ENCODE assay signal across 7 cellular contexts in genomic region chr19:48871471-48872181, GRCh38. TPM values are rescaled to one million over a fixed set of nuclear protein-coding genes. Genes with fewer than 3 reads are reported as not detected.
DNase-seq lines count a peak whose midpoint lies in the region; ATAC-seq and TF ChIP-seq lines count a peak whose summit lies in the region.
"Not testable (repeated sequence)": the region's sequence is repeated elsewhere in the genome, so short reads cannot be mapped to it uniquely, and the experiment has no call there.
"Had no signal": no experiment of that assay in that cellular context is flagged by ENCODE, and none has a peak within 500 bp of the region (broad histone marks: within the 10 kb centered on the region; RNA-seq: fewer than 3 reads in every experiment).

No MANE protein-coding gene starts in this region.

- H3K9me3 Mint-ChIP-seq in CD4-positive, CD25-positive, alpha-beta regulatory T cell; activated naive CD4-positive, alpha-beta T cell treated with anti-CD3 and anti-CD28 coated beads, Interleukin-2, amount 50 U/mL, for 72 hours: not testable (repeated sequence)

- H3K36me3 ChIP-seq in CD4-positive, CD25-positive, alpha-beta regulatory T cell (ENCODE audit: control insufficient read depth, insufficient read depth, low read length), result peaks cover 26% of the 10 kb centered on the region
- H3K36me3 ChIP-seq in PC-9 (ENCODE audit: low read depth), result peaks cover 27% of the 10 kb centered on the region
- H3K36me3 ChIP-seq in esophagus (ENCODE audit: control insufficient read depth in 2 of 2, insufficient read depth in 2 of 2, low read length in 1 of 2), result peaks cover 11 to 16% of the 10 kb centered on the region in 2 donors
- H3K36me3 ChIP-seq in mucosa of stomach (ENCODE audit: control insufficient read depth, insufficient read depth, low read length), result peaks cover 20% of the 10 kb centered on the region
- H3K36me3 ChIP-seq in smooth muscle cell (ENCODE audit: low read depth), result not testable (repeated sequence)

- intact Hi-C loops in PC-9 (cut with micrococcal nuclease; ENCODE audit: unreplicated experiment), result loop anchor here (2.0 to 5.0 kb wide), 3 partner anchors 34 to 771 kb away; partner anchors contain the start of genes BCAT2, HSD17B14, RRAS and SCAF1

- H3K36me3 Mint-ChIP-seq in CD4-positive, CD25-positive, alpha-beta regulatory T cell, result peaks cover 26% of the 10 kb centered on the region
- H3K36me3 Mint-ChIP-seq in activated naive CD4-positive, alpha-beta T cell treated with anti-CD3 and anti-CD28 coated beads, Interleukin-2, amount 50 U/mL, for 72 hours, result peaks cover 35 to 45% of the 10 kb centered on the region in 2 donors

- H3K79me2 ChIP-seq in PC-9 (ENCODE audit: low read depth) (peaks cover 40% of the 10 kb centered on the region), smooth muscle cell (ENCODE audit: low read depth) (peaks cover 49% of the 10 kb centered on the region)

- not testable (repeated sequence) for TF ChIP-seq CTCF in PC-9 (conservative IDR thresholded peaks at IDR 0.05); smooth muscle cell (IDR thresholded peaks at IDR 0.05; ENCODE audit: borderline replicate concordance, insufficient read depth, poor library complexity, severe bottlenecking)

- not testable (repeated sequence) for H3K27me3 ChIP-seq in CD4-positive, CD25-positive, alpha-beta regulatory T cell (ENCODE audit: control insufficient read depth, insufficient read depth, low read length); PC-9 (ENCODE audit: insufficient read depth, low read depth); esophagus (ENCODE audit: control insufficient read depth in 1 of 2, insufficient read depth in 2 of 2, low read length in 2 of 2); mucosa of stomach (ENCODE audit: control insufficient read depth, insufficient read depth, low read length); smooth muscle cell (ENCODE audit: low read depth)

- H3F3A ChIP-seq in PC-9 (ENCODE audit: insufficient read depth, low read depth), result peaks cover 39% of the 10 kb centered on the region
- H3F3A ChIP-seq in smooth muscle cell (ENCODE audit: low read depth), result peaks cover 36% of the 10 kb centered on the region

- H3K27ac ChIP-seq in CD4-positive, CD25-positive, alpha-beta regulatory T cell (ENCODE audit: insufficient read depth, low read length, poor library complexity, severe bottlenecking), result peak overlapping the region; percentile 100
- not testable (repeated sequence) for H3K27ac ChIP-seq in PC-9
- H3K27ac ChIP-seq in esophagus (ENCODE audit: low read depth in 2 of 2, low read length in 1 of 2), result peak overlapping the region; percentile 65 to 78
- peak overlapping the region; percentile 52 for H3K27ac ChIP-seq in smooth muscle cell (ENCODE audit: low read depth)

- not testable (repeated sequence) for ATAC-seq in CD4-positive, CD25-positive, alpha-beta regulatory T cell (ENCODE audit: low read depth in 2 of 2); activated naive CD4-positive, alpha-beta T cell treated with anti-CD3 and anti-CD28 coated beads, Interleukin-2, amount 50 U/mL, for 72 hours

- H3K9me2 ChIP-seq in PC-9 (ENCODE audit: insufficient read depth), result not testable (repeated sequence)

- peaks cover 30% of the 10 kb centered on the region for H4K20me1 ChIP-seq in PC-9 (ENCODE audit: insufficient read depth)
- peaks cover 43% of the 10 kb centered on the region for H4K20me1 ChIP-seq in smooth muscle cell (ENCODE audit: low read depth)

- peaks cover 41% of the 10 kb centered on the region for H3K4me1 ChIP-seq in CD4-positive, CD25-positive, alpha-beta regulatory T cell (ENCODE audit: control insufficient read depth, insufficient read depth, low read length, poor library complexity, severe bottlenecking)
- H3K4me1 ChIP-seq in PC-9 (replicated peaks; ENCODE audit: insufficient read depth), result peaks cover 22% of the 10 kb centered on the region
- H3K4me1 ChIP-seq in esophagus (ENCODE audit: control insufficient read depth in 2 of 2, insufficient read depth in 2 of 2, low read length in 1 of 2), result peaks cover 14 to 15% of the 10 kb centered on the region in 2 donors
- H3K4me1 ChIP-seq in mucosa of stomach (ENCODE audit: control insufficient read depth, insufficient read depth, low read length), result peaks cover 61% of the 10 kb centered on the region
- H3K4me1 ChIP-seq in smooth muscle cell (ENCODE audit: low read depth), result peaks cover 26% of the 10 kb centered on the region

- peak overlapping the region; percentile 98 to 100 (median 99) for H3K4me3 Mint-ChIP-seq in CD4-positive, CD25-positive, alpha-beta regulatory T cell

- H3K27ac Mint-ChIP-seq in CD4-positive, CD25-positive, alpha-beta regulatory T cell, result peak overlapping the region; percentile 99 to 100 (median 100)
- peak overlapping the region; percentile 100 for H3K27ac Mint-ChIP-seq in activated naive CD4-positive, alpha-beta T cell treated with anti-CD3 and anti-CD28 coated beads, Interleukin-2, amount 50 U/mL, for 72 hours

- not testable (repeated sequence) for H3K9me3 ChIP-seq in CD4-positive, CD25-positive, alpha-beta regulatory T cell (ENCODE audit: control insufficient read depth in 2 of 2, low read length in 2 of 2); PC-9 (ENCODE audit: insufficient read depth, low read depth); esophagus (ENCODE audit: control insufficient read depth in 2 of 2, insufficient read depth in 1 of 2, low read depth in 1 of 2, low read length in 1 of 2); mucosa of stomach (ENCODE audit: control insufficient read depth, low read length); smooth muscle cell (replicated peaks; ENCODE audit: low read depth)

- POLR2A ChIA-PET in PC-9 (lab: Charles Lee; ENCODE audit: unreplicated experiment), result interaction anchor here (0.6 to 0.9 kb wide), 6 partner anchors 10 to 344 kb away, joined by 3 to 4 read pairs (median 4); partner anchors contain the start of genes DHDH and NUCB1

- CTCF ChIA-PET in PC-9 (lab: Charles Lee), result interaction anchor here (0.7 kb wide), 1 partner anchor 9 kb away, joined by 15 read pairs; no protein-coding TSS in a partner anchor

- peaks cover 28% of the 10 kb centered on the region for H3K27me3 Mint-ChIP-seq in CD4-positive, CD25-positive, alpha-beta regulatory T cell

- DNase-seq in CD4-positive, CD25-positive, alpha-beta regulatory T cell; PC-9; activated naive CD4-positive, alpha-beta T cell treated with anti-CD3 and anti-CD28 coated beads, Interleukin-2, amount 50 U/mL, for 72 hours (ENCODE audit: low spot score in 2 of 2); smooth muscle cell (lab: John Stamatoyannopoulos, UW; ENCODE audit: unreplicated experiment): not testable (repeated sequence)

- H3K4me1 Mint-ChIP-seq in CD4-positive, CD25-positive, alpha-beta regulatory T cell, result peaks cover 6 to 43% (median 33%) of the 10 kb centered on the region in 4 donors

- peak overlapping the region; percentile 100 for H3K4me3 ChIP-seq in CD4-positive, CD25-positive, alpha-beta regulatory T cell (ENCODE audit: low read depth, low read length)
- H3K4me3 ChIP-seq in PC-9; mucosa of stomach (ENCODE audit: low read length): not testable (repeated sequence)
- H3K4me3 ChIP-seq in esophagus (ENCODE audit: low read depth in 1 of 2, low read length in 2 of 2), result peak overlapping the region in 1 of 2 donors; percentile 28
- H3K4me3 ChIP-seq in smooth muscle cell, result peak overlapping the region; percentile 97

- H3K9ac ChIP-seq in mucosa of stomach (ENCODE audit: low read length), result peak overlapping the region; percentile 100
- H3K9ac ChIP-seq in smooth muscle cell (ENCODE audit: low read depth), result not testable (repeated sequence)

- WGBS in esophagus, 2 donors, result 54 to 67% methylated on average over 24 to 31 of the region's 31 CpGs
- WGBS in smooth muscle cell (ENCODE audit: low lambda C conversion rate), result 88% methylated on average over 26 of the region's 31 CpGs

- not testable (repeated sequence) for BruUV-seq in PC-9 (replicated peaks; lab: Mats Ljungman, UMichigan)

- H2AFZ ChIP-seq in PC-9; smooth muscle cell (ENCODE audit: low read depth): not testable (repeated sequence)

- H3K4me2 ChIP-seq in PC-9 (peak overlapping the region; percentile 100), smooth muscle cell (peak overlapping the region; percentile 71)

RNA-seq across cellular contexts. Expression of gene PPP1R15A, which starts 0.6 kb away (rescaled TPM):
- 840 TPM for total RNA-seq in CD4-positive, CD25-positive, alpha-beta regulatory T cell
- 10 to 100 TPM; 39.1 to 65.6 (median 52.4) TPM for polyA plus RNA-seq in CD4-positive, CD25-positive, alpha-beta regulatory T cell
- total RNA-seq in PC-9 (2021), result 49.5 and 53.6 TPM in 2 replicates
- total RNA-seq in activated naive CD4-positive, alpha-beta T cell treated with anti-CD3 and anti-CD28 coated beads, Interleukin-2, amount 50 U/mL, for 72 hours, result 100 to 1,000 TPM in 1 of 2 donors, 10 to 100 TPM in 1; 93.1 to 133 TPM
- polyA plus RNA-seq in esophagus, result 100 to 1,000 TPM in 1 of 2 donors, 10 to 100 TPM in 1; 38.0 to 145 TPM
- 88.5 and 99.3 TPM in 2 replicates for total RNA-seq in smooth muscle cell
- polyA plus RNA-seq in smooth muscle cell, result 339 and 357 TPM in 2 replicates

RNA-seq across cellular contexts. Expression of gene PLEKHA4, which starts 3.2 kb away (rescaled TPM):
- 2.8 TPM for total RNA-seq in CD4-positive, CD25-positive, alpha-beta regulatory T cell
- 1 to 10 TPM in 3 of 4 donors, under 1 TPM in 1; 0.84 to 4.6 (median 1.7) TPM for polyA plus RNA-seq in CD4-positive, CD25-positive, alpha-beta regulatory T cell
- 0.79 and 1.8 TPM in 2 replicates for total RNA-seq in PC-9 (2021)
- total RNA-seq in activated naive CD4-positive, alpha-beta T cell treated with anti-CD3 and anti-CD28 coated beads, Interleukin-2, amount 50 U/mL, for 72 hours, result 10 to 100 TPM in 1 of 2 donors, 1 to 10 TPM in 1; 9.1 to 20.3 TPM
- 1 to 10 TPM; 8.6 to 9.2 TPM for polyA plus RNA-seq in esophagus
- 2.6 and 4.4 TPM in 2 replicates for total RNA-seq in smooth muscle cell
- polyA plus RNA-seq in smooth muscle cell, result 32.6 and 39.2 TPM in 2 replicates

RNA-seq across cellular contexts. Expression of gene TULP2, which starts 26.9 kb away (rescaled TPM):
- not detected for total RNA-seq in CD4-positive, CD25-positive, alpha-beta regulatory T cell
- polyA plus RNA-seq in CD4-positive, CD25-positive, alpha-beta regulatory T cell, result not detected
- total RNA-seq in PC-9 (2021), result not detected in 2 replicates
- 1 to 10 TPM in 1 of 2 donors, under 1 TPM in 1; 0.52 to 1.1 TPM for total RNA-seq in activated naive CD4-positive, alpha-beta T cell treated with anti-CD3 and anti-CD28 coated beads, Interleukin-2, amount 50 U/mL, for 72 hours
- under 1 TPM in 1 of 2 donors, not detected in 1; 0.08 TPM for polyA plus RNA-seq in esophagus
- 0.18 TPM in 1 of 2 replicates, not detected in the other for total RNA-seq in smooth muscle cell
- 1.2 and 1.8 TPM in 2 replicates for polyA plus RNA-seq in smooth muscle cell
- total RNA-seq: endothelial cell of umbilical vein had no signal

RNA-seq across cellular contexts. Expression of gene NUCB1, which starts 28.5 kb away (rescaled TPM):
- total RNA-seq in CD4-positive, CD25-positive, alpha-beta regulatory T cell, result 133 TPM
- polyA plus RNA-seq in CD4-positive, CD25-positive, alpha-beta regulatory T cell, result 10 to 100 TPM; 72.8 to 99.3 (median 86.4) TPM
- total RNA-seq in PC-9 (2021) (185 and 216 TPM in 2 replicates), smooth muscle cell (146 and 221 TPM in 2 replicates)
- total RNA-seq in activated naive CD4-positive, alpha-beta T cell treated with anti-CD3 and anti-CD28 coated beads, Interleukin-2, amount 50 U/mL, for 72 hours, result 100 to 1,000 TPM; 191 to 254 TPM
- polyA plus RNA-seq in esophagus (100 to 1,000 TPM in 1 of 2 donors, 10 to 100 TPM in 1; 88.2 to 116 TPM), smooth muscle cell (292 and 329 TPM in 2 replicates)

RNA-seq across cellular contexts. Expression of gene HSD17B14, which starts 35.3 kb away (rescaled TPM):
- 0.49 TPM for total RNA-seq in CD4-positive, CD25-positive, alpha-beta regulatory T cell
- polyA plus RNA-seq in CD4-positive, CD25-positive, alpha-beta regulatory T cell, result 1 to 10 TPM in 1 of 4 donors, under 1 TPM in 3; 0.29 to 2.0 (median 0.61) TPM
- 20.7 and 33.6 TPM in 2 replicates for total RNA-seq in PC-9 (2021)
- 1 to 10 TPM; 1.3 to 1.7 TPM for total RNA-seq in activated naive CD4-positive, alpha-beta T cell treated with anti-CD3 and anti-CD28 coated beads, Interleukin-2, amount 50 U/mL, for 72 hours
- polyA plus RNA-seq in esophagus, result 1 to 10 TPM; 2.2 to 3.4 TPM
- total RNA-seq in smooth muscle cell, result 14.8 and 19.3 TPM in 2 replicates
- 16.4 and 16.9 TPM in 2 replicates for polyA plus RNA-seq in smooth muscle cell
